Comparison of ENCODE assay signal across 31 cellular contexts in genomic region chr10:75067272-75067671, GRCh38.
"Had no signal": no experiment of that assay in that cellular context is flagged by ENCODE, and none has a peak within 500 bp of the region (broad histone marks: within the 10 kb centered on the region; RNA-seq: fewer than 3 reads in every experiment).

No MANE protein-coding gene starts in this region.

- H3K36me3 ChIP-seq: adrenal gland, esophagus muscularis mucosa, gastrocnemius medialis, WERI-Rb-1 had no signal

- H3K27ac ChIP-seq: adrenal gland, body of pancreas, esophagus muscularis mucosa, foreskin keratinocyte, WERI-Rb-1 had no signal

- H3K4me3 ChIP-seq: adrenal gland, body of pancreas, esophagus muscularis mucosa, gastrocnemius medialis had no signal

- H3K4me1 ChIP-seq: adrenal gland, body of pancreas, foreskin keratinocyte had no signal

- DNase-seq: activated B cell treated with CpG ODN at 0.5 μM for 24 hours; activated CD4-positive, alpha-beta memory T cell treated with anti-CD3 and anti-CD28 coated beads for 36 hours; activated CD4-positive, alpha-beta T cell treated with anti-CD3 and anti-CD28 coated beads for 48 hours; activated CD4-positive, alpha-beta T cell treated with anti-CD3 and anti-CD28 coated beads, Interleukin-2, amount 50 U/mL, for 1 hour; activated CD8-positive, alpha-beta memory T cell treated with anti-CD3 and anti-CD28 coated beads, Interleukin-2, amount 10 ng/mL, durations not matched to agents 7 days and 5 days; activated CD8-positive, alpha-beta memory T cell treated with anti-CD3 and anti-CD28 coated beads, Interleukin-2, amount 50 U/mL, for 4 hours; activated CD8-positive, alpha-beta T cell treated with anti-CD3 and anti-CD28 coated beads, Interleukin-2, amount 10 ng/mL, durations not matched to agents 7 days and 5 days; activated effector memory CD4-positive, alpha-beta T cell treated with anti-CD3 and anti-CD28 coated beads, Interleukin-2, amount 50 U/mL, for 16 hours; activated naive CD4-positive, alpha-beta T cell treated with anti-CD3 and anti-CD28 coated beads for 36 hours; activated naive CD8-positive, alpha-beta T cell treated with anti-CD3 and anti-CD28 coated beads for 36 hours; activated naive CD8-positive, alpha-beta T cell treated with anti-CD3 and anti-CD28 coated beads, Interleukin-2, amount 50 U/mL, for 24 hours; activated T-cell treated with anti-CD3 and anti-CD28 coated beads, Interleukin-2, amount 50 U/mL, for 1 hour; activated T-cell treated with anti-CD3 and anti-CD28 coated beads, Interleukin-2, amount 50 U/mL, for 48 hours; adrenal gland; amygdala; body of pancreas; caudate nucleus; cortex of kidney; dermis blood vessel endothelial cell; effector CD4-positive, alpha-beta T cell; effector memory CD8-positive, alpha-beta T cell; erythroblast; foreskin keratinocyte; gastrocnemius medialis; glutamatergic neuron; T-helper 1 cell; T-helper 17 cell; T1000; WERI-Rb-1 had no signal

- H3K27me3 ChIP-seq: adrenal gland, body of pancreas, esophagus muscularis mucosa, foreskin keratinocyte, gastrocnemius medialis had no signal

- ATAC-seq: activated CD4-positive, CD25-positive, alpha-beta regulatory T cell treated with anti-CD3 and anti-CD28 coated beads, Interleukin-2, amount 50 U/mL, for 24 hours; activated CD8-positive, alpha-beta memory T cell treated with anti-CD3 and anti-CD28 coated beads, Interleukin-2, amount 10 ng/mL, durations not matched to agents 7 days and 5 days; activated CD8-positive, alpha-beta T cell treated with anti-CD3 and anti-CD28 coated beads, Interleukin-2, amount 10 ng/mL, durations not matched to agents 7 days and 5 days; activated naive CD8-positive, alpha-beta T cell treated with anti-CD3 and anti-CD28 coated beads, Interleukin-2, amount 50 U/mL, for 24 hours; body of pancreas; effector memory CD8-positive, alpha-beta T cell; foreskin keratinocyte; gastrocnemius medialis; T-helper 17 cell had no signal

- H3K9me3 ChIP-seq: adrenal gland, body of pancreas, esophagus muscularis mucosa, gastrocnemius medialis had no signal
